In the genomic region with DNA sequence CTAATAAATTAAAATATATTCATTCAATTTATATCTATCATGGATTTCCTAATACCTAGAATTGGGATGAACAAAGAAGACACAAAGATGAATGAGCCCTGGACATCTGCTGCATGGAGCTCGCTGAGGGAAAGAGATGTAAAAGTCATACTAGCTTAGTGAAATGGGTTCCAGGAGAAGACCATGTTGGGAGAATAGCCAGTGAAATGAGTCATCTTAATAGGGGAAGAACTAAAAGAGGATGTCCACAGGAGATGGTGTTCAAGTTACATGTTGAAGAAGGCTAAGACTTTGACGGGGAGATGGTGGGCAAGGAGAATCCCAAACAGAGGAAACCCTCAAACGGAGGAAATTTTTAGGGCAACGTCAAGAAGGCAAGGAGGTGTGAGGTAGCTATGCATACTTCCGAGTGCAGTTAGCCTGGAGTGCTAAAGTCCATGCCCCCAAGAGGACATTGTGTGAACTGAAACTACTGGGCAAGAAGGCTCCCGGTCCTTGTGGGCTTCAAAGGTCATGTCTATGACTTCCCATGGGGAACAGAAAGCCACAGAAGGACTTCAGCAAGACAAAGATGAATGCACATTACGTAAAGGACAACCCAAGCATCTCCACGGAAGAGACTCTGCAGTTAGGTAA, we compare ENCODE assay signal across 1 cellular context.
TF ChIP-seq lines count a peak whose summit lies in the region.

No MANE protein-coding gene starts in this region.

TF ChIP-seq in GM23338, 12 proteins besides CTCF, POLR2A, EP300 and RAD21 (continued from another document):
- TF ChIP-seq, protein P1, sequence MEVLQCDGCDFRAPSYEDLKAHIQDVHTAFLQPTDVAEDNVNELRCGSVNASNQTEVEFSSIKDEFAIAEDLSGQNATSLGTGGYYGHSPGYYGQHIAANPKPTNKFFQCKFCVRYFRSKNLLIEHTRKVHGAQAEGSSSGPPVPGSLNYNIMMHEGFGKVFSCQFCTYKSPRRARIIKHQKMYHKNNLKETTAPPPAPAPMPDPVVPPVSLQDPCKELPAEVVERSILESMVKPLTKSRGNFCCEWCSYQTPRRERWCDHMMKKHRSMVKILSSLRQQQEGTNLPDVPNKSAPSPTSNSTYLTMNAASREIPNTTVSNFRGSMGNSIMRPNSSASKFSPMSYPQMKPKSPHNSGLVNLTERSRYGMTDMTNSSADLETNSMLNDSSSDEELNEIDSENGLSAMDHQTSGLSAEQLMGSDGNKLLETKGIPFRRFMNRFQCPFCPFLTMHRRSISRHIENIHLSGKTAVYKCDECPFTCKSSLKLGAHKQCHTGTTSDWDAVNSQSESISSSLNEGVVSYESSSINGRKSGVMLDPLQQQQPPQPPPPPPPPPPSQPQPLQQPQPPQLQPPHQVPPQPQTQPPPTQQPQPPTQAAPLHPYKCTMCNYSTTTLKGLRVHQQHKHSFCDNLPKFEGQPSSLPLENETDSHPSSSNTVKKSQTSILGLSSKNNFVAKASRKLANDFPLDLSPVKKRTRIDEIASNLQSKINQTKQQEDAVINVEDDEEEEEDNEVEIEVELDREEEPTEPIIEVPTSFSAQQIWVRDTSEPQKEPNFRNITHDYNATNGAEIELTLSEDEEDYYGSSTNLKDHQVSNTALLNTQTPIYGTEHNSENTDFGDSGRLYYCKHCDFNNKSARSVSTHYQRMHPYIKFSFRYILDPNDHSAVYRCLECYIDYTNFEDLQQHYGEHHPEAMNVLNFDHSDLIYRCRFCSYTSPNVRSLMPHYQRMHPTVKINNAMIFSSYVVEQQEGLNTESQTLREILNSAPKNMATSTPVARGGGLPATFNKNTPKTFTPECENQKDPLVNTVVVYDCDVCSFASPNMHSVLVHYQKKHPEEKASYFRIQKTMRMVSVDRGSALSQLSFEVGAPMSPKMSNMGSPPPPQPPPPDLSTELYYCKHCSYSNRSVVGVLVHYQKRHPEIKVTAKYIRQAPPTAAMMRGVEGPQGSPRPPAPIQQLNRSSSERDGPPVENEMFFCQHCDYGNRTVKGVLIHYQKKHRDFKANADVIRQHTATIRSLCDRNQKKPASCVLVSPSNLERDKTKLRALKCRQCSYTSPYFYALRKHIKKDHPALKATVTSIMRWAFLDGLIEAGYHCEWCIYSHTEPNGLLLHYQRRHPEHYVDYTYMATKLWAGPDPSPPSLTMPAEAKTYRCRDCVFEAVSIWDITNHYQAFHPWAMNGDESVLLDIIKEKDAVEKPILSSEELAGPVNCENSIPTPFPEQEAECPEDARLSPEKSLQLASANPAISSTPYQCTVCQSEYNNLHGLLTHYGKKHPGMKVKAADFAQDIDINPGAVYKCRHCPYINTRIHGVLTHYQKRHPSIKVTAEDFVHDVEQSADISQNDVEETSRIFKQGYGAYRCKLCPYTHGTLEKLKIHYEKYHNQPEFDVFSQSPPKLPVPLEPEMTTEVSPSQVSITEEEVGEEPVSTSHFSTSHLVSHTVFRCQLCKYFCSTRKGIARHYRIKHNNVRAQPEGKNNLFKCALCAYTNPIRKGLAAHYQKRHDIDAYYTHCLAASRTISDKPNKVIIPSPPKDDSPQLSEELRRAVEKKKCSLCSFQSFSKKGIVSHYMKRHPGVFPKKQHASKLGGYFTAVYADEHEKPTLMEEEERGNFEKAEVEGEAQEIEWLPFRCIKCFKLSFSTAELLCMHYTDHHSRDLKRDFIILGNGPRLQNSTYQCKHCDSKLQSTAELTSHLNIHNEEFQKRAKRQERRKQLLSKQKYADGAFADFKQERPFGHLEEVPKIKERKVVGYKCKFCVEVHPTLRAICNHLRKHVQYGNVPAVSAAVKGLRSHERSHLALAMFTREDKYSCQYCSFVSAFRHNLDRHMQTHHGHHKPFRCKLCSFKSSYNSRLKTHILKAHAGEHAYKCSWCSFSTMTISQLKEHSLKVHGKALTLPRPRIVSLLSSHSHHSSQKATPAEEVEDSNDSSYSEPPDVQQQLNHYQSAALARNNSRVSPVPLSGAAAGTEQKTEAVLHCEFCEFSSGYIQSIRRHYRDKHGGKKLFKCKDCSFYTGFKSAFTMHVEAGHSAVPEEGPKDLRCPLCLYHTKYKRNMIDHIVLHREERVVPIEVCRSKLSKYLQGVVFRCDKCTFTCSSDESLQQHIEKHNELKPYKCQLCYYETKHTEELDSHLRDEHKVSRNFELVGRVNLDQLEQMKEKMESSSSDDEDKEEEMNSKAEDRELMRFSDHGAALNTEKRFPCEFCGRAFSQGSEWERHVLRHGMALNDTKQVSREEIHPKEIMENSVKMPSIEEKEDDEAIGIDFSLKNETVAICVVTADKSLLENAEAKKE (CRISPR knock-in tag; IDR thresholded peaks at IDR 0.05) = no peak
- TF ChIP-seq NANOG (IDR thresholded peaks at IDR 0.05; ENCODE audit: borderline replicate concordance) (no peak), ZNF114 (CRISPR knock-in tag; IDR thresholded peaks at IDR 0.05) (no peak), POLR2AphosphoS5 (IDR thresholded peaks at IDR 0.05; ENCODE audit: low read depth) (no peak)
